In genomic region chr2:223674998-223675609, GRCh38 we compare ENCODE assay signal across 9 cellular contexts.
DNase-seq lines count a peak whose midpoint lies in the region; ATAC-seq, FAIRE-seq and TF ChIP-seq lines count a peak whose summit lies in the region.
"Had no signal": no experiment of that assay in that cellular context is flagged by ENCODE, and none has a peak within 500 bp of the region (broad histone marks: within the 10 kb centered on the region; RNA-seq: fewer than 3 reads in every experiment).

No MANE protein-coding gene starts in this region.

- peak; percentile 74 for FAIRE-seq in G401.6 (lab: Jason Lieb, UNC)

- no peaks in the 10 kb centered on the region for H3K36me3 ChIP-seq in MM.1S (replicated peaks; ENCODE audit: insufficient read depth, low read length)

- H3K4me1 ChIP-seq in MM.1S (ENCODE audit: low read length) = no peaks in the 10 kb centered on the region

- CTCF ChIA-PET in activated CD4-positive, alpha-beta memory T cell treated with anti-CD3 and anti-CD28 coated beads for 36 hours (lab: Charles Lee) = no interaction called here

- no peaks in the 10 kb centered on the region for H4K20me1 ChIP-seq in MM.1S (ENCODE audit: insufficient read depth, low read length)

- H3K27me3 ChIP-seq in MM.1S (replicated peaks; ENCODE audit: insufficient read depth, low read length) = no peaks in the 10 kb centered on the region

- H3K9me3 ChIP-seq in MM.1S (replicated peaks; ENCODE audit: insufficient read depth, low read length) = no peaks in the 10 kb centered on the region

- ATAC-seq in HG03378 (IDR thresholded peaks at IDR 0.05; ENCODE audit: unreplicated experiment) (no peak), GM19023 (IDR thresholded peaks at IDR 0.05; ENCODE audit: unreplicated experiment) (no peak), HG03097 (IDR thresholded peaks at IDR 0.05; ENCODE audit: low FRiP score, unreplicated experiment) (no peak)

- no peak overlapping the region for H2AFZ ChIP-seq in MM.1S (ENCODE audit: low read length)

- H3K9me3 Mint-ChIP-seq in osteocyte (ENCODE audit: unreplicated experiment) = no peaks in the 10 kb centered on the region
- H3K9me3 Mint-ChIP-seq in activated CD4-positive, alpha-beta memory T cell treated with anti-CD3 and anti-CD28 coated beads for 36 hours = no peaks in the 10 kb centered on the region

- TF ChIP-seq CTCF in MM.1S (IDR thresholded peaks at IDR 0.05; ENCODE audit: low read length) = peak; percentile 30
- TF ChIP-seq CTCF in choroid plexus epithelial cell (conservative IDR thresholded peaks at IDR 0.05; ENCODE audit: low read depth, low read length) = peak; percentile 82
- TF ChIP-seq CTCF in osteocyte (IDR thresholded peaks at IDR 0.05) = peak; percentile 58

- POLR2A ChIA-PET in activated CD4-positive, alpha-beta memory T cell treated with anti-CD3 and anti-CD28 coated beads for 36 hours (lab: Charles Lee) = no interaction called here

- intact Hi-C loops in activated CD4-positive, alpha-beta memory T cell treated with anti-CD3 and anti-CD28 coated beads for 36 hours (cut with micrococcal nuclease) = no loop called here

- no peak overlapping the region for H3K4me3 Mint-ChIP-seq in osteocyte (ENCODE audit: unreplicated experiment)
- H3K4me3 Mint-ChIP-seq in activated CD4-positive, alpha-beta memory T cell treated with anti-CD3 and anti-CD28 coated beads for 36 hours = no peak overlapping the region

- H3K27ac ChIP-seq in MM.1S (ENCODE audit: low read length) = no peak overlapping the region

- DNase-seq in MM.1S (no peak), choroid plexus epithelial cell (ENCODE audit: low read depth) (peak; percentile 77), osteocyte (ENCODE audit: extremely low spot score, unreplicated experiment) (no peak)
- DNase-seq in activated CD4-positive, alpha-beta memory T cell treated with anti-CD3 and anti-CD28 coated beads for 36 hours = no peak
- DNase-seq: effector CD8-positive, alpha-beta T cell had no signal

- no peaks in the 10 kb centered on the region for H3K9me2 ChIP-seq in MM.1S (replicated peaks; ENCODE audit: insufficient read depth, low read length)

- H3K4me2 ChIP-seq in MM.1S (ENCODE audit: low read depth, low read length) = no peak overlapping the region

- H3K79me2 ChIP-seq in MM.1S (ENCODE audit: low read length) = no peaks in the 10 kb centered on the region

- H3K36me3 Mint-ChIP-seq in osteocyte (ENCODE audit: unreplicated experiment) = no peaks in the 10 kb centered on the region
- H3K36me3 Mint-ChIP-seq in activated CD4-positive, alpha-beta memory T cell treated with anti-CD3 and anti-CD28 coated beads for 36 hours = no peaks in the 10 kb centered on the region

- no peak overlapping the region for H3K27ac Mint-ChIP-seq in osteocyte (ENCODE audit: unreplicated experiment)
- H3K27ac Mint-ChIP-seq in activated CD4-positive, alpha-beta memory T cell treated with anti-CD3 and anti-CD28 coated beads for 36 hours = no peak overlapping the region

- no peak overlapping the region for H3K9ac ChIP-seq in MM.1S (ENCODE audit: low read length)

- H3K4me1 Mint-ChIP-seq in osteocyte (ENCODE audit: unreplicated experiment) = no peaks in the 10 kb centered on the region
- no peaks in the 10 kb centered on the region for H3K4me1 Mint-ChIP-seq in activated CD4-positive, alpha-beta memory T cell treated with anti-CD3 and anti-CD28 coated beads for 36 hours (ENCODE audit: low read depth)

- H3K27me3 Mint-ChIP-seq in osteocyte (ENCODE audit: unreplicated experiment) = no peaks in the 10 kb centered on the region
- H3K27me3 Mint-ChIP-seq in activated CD4-positive, alpha-beta memory T cell treated with anti-CD3 and anti-CD28 coated beads for 36 hours = peaks cover 1% of the 10 kb centered on the region

- H3K4me3 ChIP-seq in MM.1S (ENCODE audit: low read length) = no peak overlapping the region
- H3K4me3 ChIP-seq in choroid plexus epithelial cell (ENCODE audit: low read depth, low read length) = no peak overlapping the region

- H3F3A ChIP-seq in MM.1S (ENCODE audit: insufficient read depth, low read length) = no peaks in the 10 kb centered on the region

Comparison
In these comparisons a context has a peak if more than half of its experiments do, and no peak if none do; other contexts are left out.
1. CTCF ChIP-seq: peak in every context shown above with its lines; median percentile 82 in choroid plexus epithelial cell; 58 in osteocyte; 30 in MM.1S.